In the genomic region with DNA sequence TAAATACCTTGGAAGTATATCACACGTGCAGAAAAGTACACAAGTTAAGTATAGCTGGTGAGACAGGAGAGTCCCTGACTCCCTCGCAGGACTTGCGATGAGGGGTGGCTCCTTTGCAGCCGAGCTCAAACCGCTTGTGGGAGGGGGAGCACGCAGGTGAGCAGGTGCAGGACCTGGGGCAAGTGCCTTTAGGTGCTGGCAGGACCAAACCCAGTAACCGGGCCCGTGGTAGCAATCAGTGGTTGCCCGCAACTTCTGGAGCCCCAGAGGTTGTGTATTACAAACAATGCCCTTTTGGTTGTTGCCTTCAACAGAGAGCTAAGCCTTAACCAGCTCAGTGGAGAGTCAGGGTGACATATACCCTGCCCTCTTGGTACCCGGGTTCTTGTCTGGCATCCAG, we compare ENCODE assay signal across 19 cellular contexts.
DNase-seq lines count a peak whose midpoint lies in the region; ATAC-seq and TF ChIP-seq lines count a peak whose summit lies in the region.
"Had no signal": no experiment of that assay in that cellular context is flagged by ENCODE, and none has a peak within 500 bp of the region (broad histone marks: within the 10 kb centered on the region; RNA-seq: fewer than 3 reads in every experiment).

No MANE protein-coding gene starts in this region.

- H3K9me3 Mint-ChIP-seq in chondrocyte (ENCODE audit: low read depth): no peaks in the 10 kb centered on the region
- H3K9me3 Mint-ChIP-seq in activated T-helper 1 cell treated with anti-CD3 and anti-CD28 coated beads, Interleukin-12 subunit alpha, Interleukin-12 subunit beta, Interleukin-2, Interleukin-4 antibody, amounts not matched to agents 30 ng/mL and 10 ng/mL and 1 ng/mL, durations not matched to agents 14 hours and 24 hours and 36 hours: no peaks in the 10 kb centered on the region
- H3K9me3 Mint-ChIP-seq: CD4-positive, CD25-positive, alpha-beta regulatory T cell; CD8-positive, alpha-beta T cell had no signal

- H3K4me1 Mint-ChIP-seq in chondrocyte (ENCODE audit: low read depth): peaks cover 36% of the 10 kb centered on the region
- H3K4me1 Mint-ChIP-seq in activated T-helper 1 cell treated with anti-CD3 and anti-CD28 coated beads, Interleukin-12 subunit alpha, Interleukin-12 subunit beta, Interleukin-2, Interleukin-4 antibody, amounts not matched to agents 30 ng/mL and 10 ng/mL and 1 ng/mL, durations not matched to agents 14 hours and 24 hours and 36 hours (ENCODE audit: low read depth): no peaks in the 10 kb centered on the region
- H3K4me1 Mint-ChIP-seq: B cell; CD4-positive, CD25-positive, alpha-beta regulatory T cell had no signal

- no peaks in the 10 kb centered on the region for H3K27me3 Mint-ChIP-seq in chondrocyte (ENCODE audit: low read depth)
- H3K27me3 Mint-ChIP-seq in activated T-helper 1 cell treated with anti-CD3 and anti-CD28 coated beads, Interleukin-12 subunit alpha, Interleukin-12 subunit beta, Interleukin-2, Interleukin-4 antibody, amounts not matched to agents 30 ng/mL and 10 ng/mL and 1 ng/mL, durations not matched to agents 14 hours and 24 hours and 36 hours (ENCODE audit: insufficient read depth): peaks cover 5% of the 10 kb centered on the region
- H3K27me3 Mint-ChIP-seq: B cell; CD4-positive, CD25-positive, alpha-beta regulatory T cell had no signal

- H3K36me3 Mint-ChIP-seq in chondrocyte (ENCODE audit: low read depth): peaks cover 2% of the 10 kb centered on the region
- no peaks in the 10 kb centered on the region for H3K36me3 Mint-ChIP-seq in activated T-helper 1 cell treated with anti-CD3 and anti-CD28 coated beads, Interleukin-12 subunit alpha, Interleukin-12 subunit beta, Interleukin-2, Interleukin-4 antibody, amounts not matched to agents 30 ng/mL and 10 ng/mL and 1 ng/mL, durations not matched to agents 14 hours and 24 hours and 36 hours (ENCODE audit: low read depth)
- H3K36me3 Mint-ChIP-seq: CD4-positive, CD25-positive, alpha-beta regulatory T cell; CD8-positive, alpha-beta T cell had no signal

- no peak for TF ChIP-seq CTCF in chondrocyte (IDR thresholded peaks at IDR 0.05)

- peak; percentile 37 for DNase-seq in Right ventricle myocardium superior
- DNase-seq in cardiac septum (ENCODE audit: low spot score): no peak
- DNase-seq in chondrocyte (ENCODE audit: low spot score): peak; percentile 81
- DNase-seq in mesenteric fat pad (ENCODE audit: low spot score): peak; percentile 67
- DNase-seq in activated T-helper 1 cell treated with anti-CD3 and anti-CD28 coated beads, Interleukin-12 subunit alpha, Interleukin-12 subunit beta, Interleukin-2, Interleukin-4 antibody, amounts not matched to agents 30 ng/mL and 10 ng/mL and 1 ng/mL, durations not matched to agents 14 hours and 24 hours and 36 hours (ENCODE audit: low spot score): no peak
- DNase-seq in activated gamma-delta T cell (lab: John Stamatoyannopoulos, UW): no peak
- DNase-seq: 8988T; ACHN; Caco-2; CD4-positive, CD25-positive, alpha-beta regulatory T cell; CD8-positive, alpha-beta T cell; DMS153; DND-41; GM23248; H7; HCEC 1CT had no signal

- H3K27ac Mint-ChIP-seq in chondrocyte (ENCODE audit: unreplicated experiment): no peak overlapping the region
- H3K27ac Mint-ChIP-seq in activated T-helper 1 cell treated with anti-CD3 and anti-CD28 coated beads, Interleukin-12 subunit alpha, Interleukin-12 subunit beta, Interleukin-2, Interleukin-4 antibody, amounts not matched to agents 30 ng/mL and 10 ng/mL and 1 ng/mL, durations not matched to agents 14 hours and 24 hours and 36 hours: no peak overlapping the region
- H3K27ac Mint-ChIP-seq: B cell; CD4-positive, CD25-positive, alpha-beta regulatory T cell; CD8-positive, alpha-beta T cell had no signal

- ATAC-seq in Right ventricle myocardium superior (ENCODE audit: poor library complexity): no peak
- ATAC-seq: A549; CD8-positive, alpha-beta T cell; GM12878 had no signal

- H3K4me3 Mint-ChIP-seq in chondrocyte (ENCODE audit: unreplicated experiment): no peak overlapping the region
- H3K4me3 Mint-ChIP-seq in activated T-helper 1 cell treated with anti-CD3 and anti-CD28 coated beads, Interleukin-12 subunit alpha, Interleukin-12 subunit beta, Interleukin-2, Interleukin-4 antibody, amounts not matched to agents 30 ng/mL and 10 ng/mL and 1 ng/mL, durations not matched to agents 14 hours and 24 hours and 36 hours: no peak overlapping the region
- H3K4me3 Mint-ChIP-seq: B cell; CD4-positive, CD25-positive, alpha-beta regulatory T cell; CD8-positive, alpha-beta T cell had no signal

- intact Hi-C loops in Right ventricle myocardium superior (cut with DNase I): no loop called here
- intact Hi-C loops in cardiac septum (cut with DNase I): no loop called here
- intact Hi-C loops in activated T-helper 1 cell treated with anti-CD3 and anti-CD28 coated beads, Interleukin-12 subunit alpha, Interleukin-12 subunit beta, Interleukin-2, Interleukin-4 antibody, amounts not matched to agents 30 ng/mL and 10 ng/mL and 1 ng/mL, durations not matched to agents 14 hours and 24 hours and 36 hours (cut with micrococcal nuclease): no loop called here

Comparison
In these comparisons a context has a peak if more than half of its experiments do, and no peak if none do; other contexts are left out.
1. DNase-seq: peak in Right ventricle myocardium superior (single experiment), chondrocyte (single experiment) and mesenteric fat pad (single experiment); none in cardiac septum (single experiment), activated T-helper 1 cell treated with anti-CD3 and anti-CD28 coated beads, Interleukin-12 subunit alpha, Interleukin-12 subunit beta, Interleukin-2, Interleukin-4 antibody, amounts not matched to agents 30 ng/mL and 10 ng/mL and 1 ng/mL, durations not matched to agents 14 hours and 24 hours and 36 hours (single experiment) and activated gamma-delta T cell (single experiment).